ENCODE assay signal across 4 cellular contexts in genomic region chr6:159642995-159643394, GRCh38.
"Had no signal": no experiment of that assay in that cellular context is flagged by ENCODE, and none has a peak within 500 bp of the region (broad histone marks: within the 10 kb centered on the region; RNA-seq: fewer than 3 reads in every experiment).

No MANE protein-coding gene starts in this region.

- ATAC-seq: HepG2, K562 had no signal

- H3K4me3 ChIP-seq: K562 had no signal

- FAIRE-seq: HepG2, HTR-8/SVneo, K562 had no signal

- H3K27ac ChIP-seq: HL-60 had no signal
